ENCODE assay signal across 10 cellular contexts in the genomic region with DNA sequence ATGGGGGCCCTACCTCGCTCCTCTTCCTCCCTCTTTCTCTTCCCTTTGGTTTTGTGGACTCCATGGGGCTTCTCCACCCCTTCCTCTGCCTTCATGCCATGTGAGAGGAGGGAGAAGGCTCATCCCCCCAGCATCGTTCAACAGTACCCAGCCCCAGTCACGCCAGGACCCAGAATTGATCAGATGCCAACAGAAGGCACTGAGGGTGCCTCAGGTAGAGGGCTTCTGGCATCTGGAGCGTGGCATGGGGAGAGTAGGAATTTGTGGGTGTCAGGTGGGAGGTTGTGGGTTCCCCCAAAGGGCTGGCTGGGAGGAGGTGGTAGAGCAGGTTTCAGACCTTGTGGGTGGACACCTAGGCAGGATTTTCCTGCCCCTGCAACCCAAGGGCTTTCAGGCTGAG.
"Had no signal": no experiment of that assay in that cellular context is flagged by ENCODE, and none has a peak within 500 bp of the region (broad histone marks: within the 10 kb centered on the region; RNA-seq: fewer than 3 reads in every experiment).

No MANE protein-coding gene starts in this region.

- H3K27ac ChIP-seq: ascending aorta, breast epithelium, cardiac muscle cell, colonic mucosa, esophagus muscularis mucosa, foreskin keratinocyte, gastrocnemius medialis, WERI-Rb-1 had no signal

- H3K4me1 ChIP-seq: ascending aorta, breast epithelium, colonic mucosa, gastrocnemius medialis had no signal

- H3K27me3 ChIP-seq: ascending aorta, breast epithelium, cardiac muscle cell, colonic mucosa, foreskin keratinocyte had no signal

- DNase-seq: activated gamma-delta T cell, cerebellar nuclear complex had no signal

- H3K4me3 ChIP-seq: ascending aorta, breast epithelium, cardiac muscle cell, colonic mucosa, esophagus muscularis mucosa, gastrocnemius medialis had no signal

- H3K9me3 ChIP-seq: ascending aorta, colonic mucosa, esophagus muscularis mucosa, gastrocnemius medialis had no signal

- H3K36me3 ChIP-seq: ascending aorta, breast epithelium, cardiac muscle cell, colonic mucosa, esophagus muscularis mucosa, gastrocnemius medialis, WERI-Rb-1 had no signal
